8 cellular contexts compared by ENCODE assay signal in genomic region chr12:22046090-22046967, GRCh38. TPM values are rescaled to one million over a fixed set of nuclear protein-coding genes. Genes with fewer than 3 reads are reported as not detected.
DNase-seq lines count a peak whose midpoint lies in the region; ATAC-seq and TF ChIP-seq lines count a peak whose summit lies in the region.

Gene CMAS, plus strand, starts transcription at chr12:22046218. Its CDS starts 86 bp downstream, at chr12:22046304.

- no peaks in the 10 kb centered on the region for H3K36me3 ChIP-seq in kidney epithelial cell (ENCODE audit: control insufficient read depth, insufficient read depth, low read length)

- ATAC-seq in GM18868 (IDR thresholded peaks at IDR 0.05; ENCODE audit: unreplicated experiment) (peak; percentile 88), HG03097 (IDR thresholded peaks at IDR 0.05; ENCODE audit: low FRiP score, unreplicated experiment) (peak; percentile 86)

- DNase-seq in AG08395 (ENCODE audit: low spot score) = peak; percentile 88
- DNase-seq in NCI-H2227 treated with DMSO at 0.1 percent for 48 hours (lab: John Stamatoyannopoulos, UW) = peak; percentile 61
- DNase-seq in activated CD4-positive, CD25-positive, alpha-beta regulatory T cell treated with anti-CD3 and anti-CD28 coated beads, Interleukin-2, amount 50 U/mL, for 72 hours = peak; percentile 77
- peak; percentile 71 for DNase-seq in cerebellar cortex (ENCODE audit: low spot score)
- peak; percentile 16 for DNase-seq in kidney epithelial cell (ENCODE audit: low read depth)
- peak; percentile 66 to 78 for DNase-seq in stimulated activated CD4-positive, alpha-beta T cell treated with anti-CD3 and anti-CD28 coated beads, Interleukin-15, amount 100 ng/mL, for 48 hours (ENCODE audit: low read depth in 2 of 2)

- no peaks in the 10 kb centered on the region for H3K27me3 ChIP-seq in kidney epithelial cell (ENCODE audit: control insufficient read depth, insufficient read depth, low read length)

- no peak for TF ChIP-seq CTCF in kidney epithelial cell (IDR thresholded peaks at IDR 0.05; ENCODE audit: insufficient read depth, low read length, poor library complexity, severe bottlenecking)

- H3K4me3 ChIP-seq in kidney epithelial cell (ENCODE audit: low read depth, low read length) = peak within 1 kb of the TSS; percentile 96

RNA-seq across cellular contexts. Expression of gene CMAS, which starts in this region (rescaled TPM):
- 20.4 and 30.2 TPM in 2 replicates for total RNA-seq in kidney epithelial cell

Comparison
In these comparisons a context has a peak if more than half of its experiments do, and no peak if none do; other contexts are left out.
1. Peak in every context shown above with its lines: DNase-seq, ATAC-seq and H3K4me3 ChIP-seq.
2. DNase-seq: peak in every context shown above with its lines; median percentile 88 in AG08395; 77 in activated CD4-positive, CD25-positive, alpha-beta regulatory T cell treated with anti-CD3 and anti-CD28 coated beads, Interleukin-2, amount 50 U/mL, for 72 hours; 72 in stimulated activated CD4-positive, alpha-beta T cell treated with anti-CD3 and anti-CD28 coated beads, Interleukin-15, amount 100 ng/mL, for 48 hours; 71 in cerebellar cortex; 61 in NCI-H2227 treated with DMSO at 0.1 percent for 48 hours; 16 in kidney epithelial cell.